Comparison of ENCODE assay signal across 23 cellular contexts in genomic region chr2:32402087-32402486, GRCh38. TPM values are rescaled to one million over a fixed set of nuclear protein-coding genes. Genes with fewer than 3 reads are reported as not detected.
DNase-seq lines count a peak whose midpoint lies in the region; ATAC-seq and TF ChIP-seq lines count a peak whose summit lies in the region.
"Had no signal": no experiment of that assay in that cellular context is flagged by ENCODE, and none has a peak within 500 bp of the region (broad histone marks: within the 10 kb centered on the region; RNA-seq: fewer than 3 reads in every experiment).

No MANE protein-coding gene starts in this region.

- H3K27me3 Mint-ChIP-seq in stimulated activated naive CD8-positive, alpha-beta T cell treated with anti-CD3 and anti-CD28 coated beads, Interleukin-15, amount 100 ng/mL, for 72 hours, result no peaks in the 10 kb centered on the region
- H3K27me3 Mint-ChIP-seq in T-helper 17 cell, result no peaks in the 10 kb centered on the region
- H3K27me3 Mint-ChIP-seq: CD4-positive, CD25-positive, alpha-beta regulatory T cell had no signal

- no peak for TF ChIP-seq CTCF in lower lobe of right lung (IDR thresholded peaks at IDR 0.05)
- TF ChIP-seq CTCF in mammary epithelial cell (conservative IDR thresholded peaks at IDR 0.05 in 1 of 2, IDR thresholded peaks at IDR 0.05 in 1 of 2; ENCODE audit: extremely low read depth in 1 of 2, insufficient read depth in 1 of 2, low read depth in 1 of 2, low read length in 2 of 2), result no peak

- H4K20me1 ChIP-seq in mammary epithelial cell (ENCODE audit: insufficient read depth, low read length), result no peaks in the 10 kb centered on the region

- H3K27me3 ChIP-seq in lower lobe of right lung (ENCODE audit: low read depth) (no peaks in the 10 kb centered on the region), mammary epithelial cell (ENCODE audit: insufficient read depth, low read length) (no peaks in the 10 kb centered on the region)
- H3K27me3 ChIP-seq: testis, uterus had no signal

- peaks cover 7% of the 10 kb centered on the region for H3K4me1 Mint-ChIP-seq in stimulated activated naive CD8-positive, alpha-beta T cell treated with anti-CD3 and anti-CD28 coated beads, Interleukin-15, amount 100 ng/mL, for 72 hours
- H3K4me1 Mint-ChIP-seq in T-helper 17 cell, result peaks cover 4% of the 10 kb centered on the region

- in situ Hi-C loops in mammary epithelial cell (cut with MboI; ENCODE audit: low sequenced_read_pairs in 2 of 2), result no loop called here

- BruUV-seq in mammary epithelial cell (replicated peaks; lab: Mats Ljungman, UMichigan), result no TSS peak

- H3K9me3 ChIP-seq in T-helper 17 cell (ENCODE audit: control insufficient read depth, low read length, poor library complexity, severe bottlenecking) (no peaks in the 10 kb centered on the region), lower lobe of right lung (no peaks in the 10 kb centered on the region), mammary epithelial cell (replicated peaks; ENCODE audit: insufficient read depth, low read length) (no peaks in the 10 kb centered on the region)
- H3K9me3 ChIP-seq: testis, uterus had no signal

- H2AFZ ChIP-seq in mammary epithelial cell (ENCODE audit: low read depth, low read length), result no peak overlapping the region

- intact Hi-C loops in lower lobe of right lung (cut with DNase I), result no loop called here
- intact Hi-C loops in mammary epithelial cell (cut with micrococcal nuclease), result no loop called here

- CTCF ChIA-PET in mammary epithelial cell (lab: Charles Lee; ENCODE audit: low non-redundant PET), result no interaction called here

- H3K27ac Mint-ChIP-seq in stimulated activated naive CD8-positive, alpha-beta T cell treated with anti-CD3 and anti-CD28 coated beads, Interleukin-15, amount 100 ng/mL, for 72 hours, result peak overlapping the region; percentile 35 to 38
- H3K27ac Mint-ChIP-seq in T-helper 17 cell, result peak overlapping the region; percentile 49

- peaks cover 64% of the 10 kb centered on the region for H3K36me3 ChIP-seq in lower lobe of right lung
- H3K36me3 ChIP-seq in mammary epithelial cell (ENCODE audit: insufficient read depth, low read length), result peaks cover 22% of the 10 kb centered on the region
- H3K36me3 ChIP-seq: uterus had no signal

- H3K9ac ChIP-seq in mammary epithelial cell (ENCODE audit: insufficient read depth, low read length), result no peak overlapping the region

- no peak overlapping the region for H3K4me2 ChIP-seq in mammary epithelial cell (ENCODE audit: insufficient read depth, low read depth, low read length)

- H3K9me3 Mint-ChIP-seq in stimulated activated naive CD8-positive, alpha-beta T cell treated with anti-CD3 and anti-CD28 coated beads, Interleukin-15, amount 100 ng/mL, for 72 hours, result no peaks in the 10 kb centered on the region
- H3K9me3 Mint-ChIP-seq: activated naive CD4-positive, alpha-beta T cell treated with anti-CD3 and anti-CD28 coated beads, Interleukin-2, amount 50 U/mL, for 72 hours; activated T-cell treated with anti-CD3 and anti-CD28 coated beads, Interleukin-2, amount 50 U/mL, for 4 hours had no signal

- H3K4me1 ChIP-seq in lower lobe of right lung (no peaks in the 10 kb centered on the region), mammary epithelial cell (ENCODE audit: insufficient read depth, low read length) (no peaks in the 10 kb centered on the region)
- H3K4me1 ChIP-seq: testis, uterus had no signal

- dilution Hi-C loops in mammary epithelial cell (cut with HindIII; ENCODE audit: low sequenced_read_pairs), result no loop called here

- ATAC-seq in stimulated activated naive CD8-positive, alpha-beta T cell treated with anti-CD3 and anti-CD28 coated beads, Interleukin-15, amount 100 ng/mL, for 72 hours, result no peak
- no peak for ATAC-seq in stimulated activated naive CD8-positive, alpha-beta T cell treated with anti-CD3 and anti-CD28 coated beads, Interleukin-15, Interleukin-2, amounts not matched to agents 100 U/mL and 50 U/mL, for 24 hours
- ATAC-seq in T-helper 17 cell (no peak), lower lobe of right lung (peak; percentile 51 to 68), HG02763 (IDR thresholded peaks at IDR 0.05; ENCODE audit: unreplicated experiment) (no peak)
- ATAC-seq: activated naive CD4-positive, alpha-beta T cell treated with anti-CD3 and anti-CD28 coated beads, Interleukin-2, amount 50 U/mL, for 72 hours; activated T-cell treated with anti-CD3 and anti-CD28 coated beads, Interleukin-2, amount 50 U/mL, for 4 hours; K562; PC-3 had no signal

- no peak overlapping the region for H3K4me3 ChIP-seq in lower lobe of right lung
- no peak overlapping the region for H3K4me3 ChIP-seq in mammary epithelial cell (replicated peaks in 1 of 3; ENCODE audit: insufficient read depth in 1 of 3, low read depth in 2 of 3, low read length in 3 of 3)
- H3K4me3 ChIP-seq: K562, lung, skin epidermis, testis, uterus had no signal

- no peak for DNase-seq in stimulated activated naive CD8-positive, alpha-beta T cell treated with anti-CD3 and anti-CD28 coated beads, Interleukin-15, amount 100 ng/mL, for 72 hours
- DNase-seq in stimulated activated naive CD8-positive, alpha-beta T cell treated with anti-CD3 and anti-CD28 coated beads, Interleukin-15, Interleukin-2, amounts not matched to agents 100 U/mL and 50 U/mL, for 24 hours, result no peak
- no peak for DNase-seq in T-helper 17 cell
- no peak for DNase-seq in lower lobe of right lung
- DNase-seq in mammary epithelial cell, result no peak
- DNase-seq in NCI-H1930 (lab: John Stamatoyannopoulos, UW), result no peak
- DNase-seq: activated T-cell treated with anti-CD3 and anti-CD28 coated beads, Interleukin-2, amount 50 U/mL, for 4 hours; CD4-positive, CD25-positive, alpha-beta regulatory T cell; cerebellar nuclear complex; DMS153; NCI-H1417 treated with DMSO at 0.1 percent for 48 hours; NCI-H510A treated with DMSO at 0.1 percent for 48 hours; nucleus accumbens; PC-3; Right ventricle myocardium superior; T1000; testis; uterus had no signal

- no peaks in the 10 kb centered on the region for H3K36me3 Mint-ChIP-seq in T-helper 17 cell (ENCODE audit: low read depth)
- H3K36me3 Mint-ChIP-seq: activated naive CD4-positive, alpha-beta T cell treated with anti-CD3 and anti-CD28 coated beads, Interleukin-2, amount 50 U/mL, for 72 hours had no signal

- H3K27ac ChIP-seq in lower lobe of right lung (no peak overlapping the region), mammary epithelial cell (ENCODE audit: insufficient read depth, low read depth, low read length) (no peak overlapping the region)
- H3K27ac ChIP-seq: testis, uterus had no signal

- H3K4me3 Mint-ChIP-seq in stimulated activated naive CD8-positive, alpha-beta T cell treated with anti-CD3 and anti-CD28 coated beads, Interleukin-15, amount 100 ng/mL, for 72 hours, result no peak overlapping the region
- H3K4me3 Mint-ChIP-seq in T-helper 17 cell, result no peak overlapping the region
- H3K4me3 Mint-ChIP-seq: activated T-cell treated with anti-CD3 and anti-CD28 coated beads, Interleukin-2, amount 50 U/mL, for 4 hours had no signal

- H3K79me2 ChIP-seq in mammary epithelial cell (ENCODE audit: insufficient read depth, low read length), result peaks cover 10% of the 10 kb centered on the region

RNA-seq across cellular contexts. Expression of gene BIRC6, which starts 45.3 kb away (rescaled TPM):
- total RNA-seq in T-helper 17 cell, result 100 to 1,000 TPM; 147 to 148 TPM
- 88.3 TPM for total RNA-seq in lower lobe of right lung
- 100 to 1,000 TPM in 1 of 2 donors, 10 to 100 TPM in 1; 82.0 to 169 TPM for total RNA-seq in mammary epithelial cell
- 29.0 TPM for polyA plus RNA-seq in mammary epithelial cell
- polyA minus RNA-seq in mammary epithelial cell, result 614 TPM

Comparison
In these comparisons a context has a peak if more than half of its experiments do, and no peak if none do; other contexts are left out.
1. ATAC-seq: peak in lower lobe of right lung (2 of 2); none in stimulated activated naive CD8-positive, alpha-beta T cell treated with anti-CD3 and anti-CD28 coated beads, Interleukin-15, amount 100 ng/mL, for 72 hours (single experiment), stimulated activated naive CD8-positive, alpha-beta T cell treated with anti-CD3 and anti-CD28 coated beads, Interleukin-15, Interleukin-2, amounts not matched to agents 100 U/mL and 50 U/mL, for 24 hours (single experiment), T-helper 17 cell (single experiment) and HG02763 (single experiment).